17 cellular contexts compared by ENCODE assay signal in genomic region chr9:77927265-77927664, GRCh38.
A peak's percentile ranks its signal among the peaks of the same experiment; 100 is the strongest.
DNase-seq lines count a peak whose midpoint lies in the region; ATAC-seq, FAIRE-seq and TF ChIP-seq lines count a peak whose summit lies in the region.
"Had no signal": no experiment of that assay in that cellular context is flagged by ENCODE, and none has a peak within 500 bp of the region (broad histone marks: within the 10 kb centered on the region; RNA-seq: fewer than 3 reads in every experiment).

No MANE protein-coding gene starts in this region.

- no peak overlapping the region for H2AK5ac ChIP-seq in mesenchymal stem cell (ENCODE audit: low read length, severe bottlenecking)

- H3K9me2 ChIP-seq in Loucy (replicated peaks; ENCODE audit: low read depth, low read length): no peaks in the 10 kb centered on the region

- no peak overlapping the region for H2BK12ac ChIP-seq in mesenchymal stem cell (ENCODE audit: low read length in 2 of 2)

- H3K27ac Mint-ChIP-seq in astrocyte (ENCODE audit: unreplicated experiment): no peak overlapping the region
- H3K27ac Mint-ChIP-seq: activated naive CD4-positive, alpha-beta T cell treated with anti-CD3 and anti-CD28 coated beads, Interleukin-2, amount 10 ng/mL, durations not matched to agents 7 days and 5 days; CD4-positive, alpha-beta memory T cell; memory B cell had no signal

- H3K18ac ChIP-seq in mesenchymal stem cell (ENCODE audit: low read depth in 1 of 2, low read length in 2 of 2): no peak overlapping the region

- H3K79me1 ChIP-seq in mesenchymal stem cell (replicated peaks; ENCODE audit: low read length, poor library complexity, severe bottlenecking): peaks cover 21% of the 10 kb centered on the region

- H2BK5ac ChIP-seq in mesenchymal stem cell (ENCODE audit: low read depth, low read length, poor library complexity, severe bottlenecking): no peak overlapping the region

- H3K27me3 Mint-ChIP-seq in astrocyte (ENCODE audit: low read depth, unreplicated experiment): no peaks in the 10 kb centered on the region
- H3K27me3 Mint-ChIP-seq: activated naive CD4-positive, alpha-beta T cell treated with anti-CD3 and anti-CD28 coated beads, Interleukin-2, amount 10 ng/mL, durations not matched to agents 7 days and 5 days; CD4-positive, alpha-beta memory T cell had no signal

- H4K20me1 ChIP-seq in Loucy (ENCODE audit: insufficient read depth, low read length, poor library complexity, severe bottlenecking) (peaks cover 72% of the 10 kb centered on the region), astrocyte (ENCODE audit: insufficient read depth, low read length) (peaks cover 7% of the 10 kb centered on the region)

- H3K36me3 Mint-ChIP-seq in astrocyte (ENCODE audit: low read depth, unreplicated experiment): peaks cover 1% of the 10 kb centered on the region
- H3K36me3 Mint-ChIP-seq: memory B cell had no signal

- H3K4me2 ChIP-seq in Loucy (ENCODE audit: low read depth, low read length, poor library complexity, severe bottlenecking) (peak overlapping the region; percentile 42), astrocyte (ENCODE audit: low read length) (peak overlapping the region; percentile 68), mesenchymal stem cell (ENCODE audit: low read length, poor library complexity, severe bottlenecking) (no peak overlapping the region)

- H3K36me3 ChIP-seq in Loucy (ENCODE audit: insufficient read depth, low read length): peaks cover 8% of the 10 kb centered on the region; the same call in 1 of the 2 replicates
- no peaks in the 10 kb centered on the region for H3K36me3 ChIP-seq in astrocyte (ENCODE audit: insufficient read depth, low read length)
- no peaks in the 10 kb centered on the region for H3K36me3 ChIP-seq in mesenchymal stem cell (ENCODE audit: control insufficient read depth in 1 of 2, insufficient read depth in 2 of 2, low read depth in 1 of 2, low read length in 2 of 2)

- H3K4me3 ChIP-seq in AG10803 (ENCODE audit: low read length): no peak overlapping the region
- no peak overlapping the region for H3K4me3 ChIP-seq in Loucy (ENCODE audit: low read length, poor library complexity, severe bottlenecking)
- no peak overlapping the region for H3K4me3 ChIP-seq in astrocyte (ENCODE audit: insufficient read depth, low read depth, low read length)
- H3K4me3 ChIP-seq in mesenchymal stem cell (ENCODE audit: insufficient read depth in 1 of 2, low read depth in 1 of 2, low read length in 2 of 2): no peak overlapping the region
- H3K4me3 ChIP-seq: dorsolateral prefrontal cortex had no signal

- H2AFZ ChIP-seq in Loucy (ENCODE audit: low read length) (no peak overlapping the region), astrocyte (ENCODE audit: low read depth, low read length) (no peak overlapping the region), mesenchymal stem cell (ENCODE audit: low read depth, low read length) (no peak overlapping the region)

- H3K14ac ChIP-seq in mesenchymal stem cell (ENCODE audit: low read length in 2 of 2): no peak overlapping the region

- H3K4ac ChIP-seq in mesenchymal stem cell (ENCODE audit: low read depth in 1 of 2, low read length in 2 of 2): no peak overlapping the region

- ATAC-seq in HG03095 (IDR thresholded peaks at IDR 0.05; ENCODE audit: unreplicated experiment): no peak
- ATAC-seq: HCT116 had no signal

- FAIRE-seq in astrocyte (lab: Jason Lieb, UNC): no peak

- H2BK120ac ChIP-seq in mesenchymal stem cell (ENCODE audit: low read depth, low read length): no peak overlapping the region

- H3K9me3 ChIP-seq in Loucy (ENCODE audit: insufficient read depth, low read depth, low read length) (no peaks in the 10 kb centered on the region), astrocyte (ENCODE audit: insufficient read depth, low read depth, low read length) (no peaks in the 10 kb centered on the region), mesenchymal stem cell (ENCODE audit: control insufficient read depth, low read length) (no peaks in the 10 kb centered on the region)

- no peaks in the 10 kb centered on the region; the same call in 1 of the 2 replicates for H3F3A ChIP-seq in Loucy (ENCODE audit: low read depth)

- H3K27ac ChIP-seq in astrocyte (ENCODE audit: low read depth, low read length): peak overlapping the region; percentile 58
- H3K27ac ChIP-seq in mesenchymal stem cell (ENCODE audit: low read length, poor library complexity, severe bottlenecking): peak overlapping the region; percentile 71

- peaks cover 100% of the 10 kb centered on the region for H3K79me2 ChIP-seq in Loucy (ENCODE audit: insufficient read depth, low read length)
- peaks cover 45% of the 10 kb centered on the region for H3K79me2 ChIP-seq in astrocyte (ENCODE audit: insufficient read depth, low read length)

- H3K4me3 Mint-ChIP-seq in astrocyte (ENCODE audit: unreplicated experiment): no peak overlapping the region
- H3K4me3 Mint-ChIP-seq: activated naive CD4-positive, alpha-beta T cell treated with anti-CD3 and anti-CD28 coated beads, Interleukin-2, amount 10 ng/mL, durations not matched to agents 7 days and 5 days; memory B cell had no signal

- H3K27me3 ChIP-seq in Loucy (ENCODE audit: insufficient read depth, low read length, poor library complexity, severe bottlenecking): no peaks in the 10 kb centered on the region
- no peaks in the 10 kb centered on the region for H3K27me3 ChIP-seq in astrocyte (ENCODE audit: insufficient read depth, low read length)
- no peaks in the 10 kb centered on the region for H3K27me3 ChIP-seq in mesenchymal stem cell (ENCODE audit: control insufficient read depth in 1 of 2, insufficient read depth in 1 of 2, low read length in 2 of 2)
- H3K27me3 ChIP-seq: dorsolateral prefrontal cortex had no signal

- TF ChIP-seq CTCF in AG10803 (conservative IDR thresholded peaks at IDR 0.05; ENCODE audit: low read length) (no peak), Loucy (conservative IDR thresholded peaks at IDR 0.05; ENCODE audit: low read length) (no peak), astrocyte (IDR thresholded peaks at IDR 0.05; ENCODE audit: insufficient read depth, low read depth, low read length) (no peak)

- H3K9me3 Mint-ChIP-seq in astrocyte (ENCODE audit: unreplicated experiment): no peaks in the 10 kb centered on the region
- H3K9me3 Mint-ChIP-seq: activated naive CD4-positive, alpha-beta T cell treated with anti-CD3 and anti-CD28 coated beads, Interleukin-2, amount 10 ng/mL, durations not matched to agents 7 days and 5 days; memory B cell had no signal

- 31% methylated on average over 2 of the region's 2 CpGs for WGBS in mesenchymal stem cell

- H4K8ac ChIP-seq in mesenchymal stem cell (ENCODE audit: low read length): no peak overlapping the region

- no peak overlapping the region for H3K9ac ChIP-seq in Loucy (ENCODE audit: low read depth, low read length, poor library complexity, severe bottlenecking)
- peak overlapping the region; percentile 19 for H3K9ac ChIP-seq in astrocyte (ENCODE audit: low read length)
- H3K9ac ChIP-seq in mesenchymal stem cell (ENCODE audit: low read length): no peak overlapping the region

- peaks cover 64% of the 10 kb centered on the region for H3K4me1 ChIP-seq in Loucy (ENCODE audit: insufficient read depth, low read length, poor library complexity, severe bottlenecking)
- peaks cover 23% of the 10 kb centered on the region for H3K4me1 ChIP-seq in astrocyte (ENCODE audit: insufficient read depth, low read length)
- peaks cover 8% of the 10 kb centered on the region for H3K4me1 ChIP-seq in mesenchymal stem cell (ENCODE audit: control insufficient read depth, insufficient read depth, low read depth, low read length)

- H3K4me1 Mint-ChIP-seq in astrocyte (ENCODE audit: low read depth, unreplicated experiment): peaks cover 40% of the 10 kb centered on the region
- H3K4me1 Mint-ChIP-seq: memory B cell had no signal

- H3K23ac ChIP-seq in mesenchymal stem cell (ENCODE audit: low read length in 2 of 2): no peak overlapping the region

- DNase-seq in AG10803 (ENCODE audit: low read depth) (peak; percentile 71), astrocyte (ENCODE audit: low read depth) (peak; percentile 71), mesenchymal stem cell (peak; percentile 25), NCI-H2196 (lab: John Stamatoyannopoulos, UW; ENCODE audit: unreplicated experiment) (no peak), SHP77 (lab: John Stamatoyannopoulos, UW) (no peak), dermis blood vessel endothelial cell (no peak)
- DNase-seq: activated CD4-positive, alpha-beta T cell treated with anti-CD3 and anti-CD28 coated beads for 48 hours; activated naive CD4-positive, alpha-beta T cell treated with anti-CD3 and anti-CD28 coated beads, Interleukin-2, amount 10 ng/mL, durations not matched to agents 7 days and 5 days; CD4-positive, alpha-beta memory T cell; dorsolateral prefrontal cortex; NCI-H1092 treated with DMSO at 0.1 percent for 48 hours; NCI-H526 treated with DMSO at 0.1 percent for 48 hours; retina had no signal

- H2BK15ac ChIP-seq in mesenchymal stem cell (ENCODE audit: low read depth, poor library complexity, severe bottlenecking): no peak overlapping the region

- H4K91ac ChIP-seq in mesenchymal stem cell (ENCODE audit: low read length): no peak overlapping the region

Comparison
In these comparisons a context has a peak if more than half of its experiments do, and no peak if none do; other contexts are left out.
1. DNase-seq: peak in AG10803 (single experiment), astrocyte (single experiment) and mesenchymal stem cell (single experiment); none in NCI-H2196 (single experiment), SHP77 (0 of 2) and dermis blood vessel endothelial cell (single experiment).